In genomic region chr6:44925100-44925739, GRCh38 we compare ENCODE assay signal across 8 cellular contexts.
A peak's percentile ranks its signal among the peaks of the same experiment; 100 is the strongest.
DNase-seq lines count a peak whose midpoint lies in the region; TF ChIP-seq lines count a peak whose summit lies in the region.

No MANE protein-coding gene starts in this region.

- no peaks in the 10 kb centered on the region for H3K9me3 Mint-ChIP-seq in T-helper 1 cell treated with Interleukin-12 subunit alpha and Interleukin-12 subunit beta and Interleukin-4 antibody, amounts not matched to agents 30 μg/mL and 1 μg/mL, for 36 hours

- peaks cover 0 to 7% (median 0%) of the 10 kb centered on the region in 4 donors for H3K4me1 ChIP-seq in transverse colon

- H3K4me3 ChIP-seq in MG63: no peak overlapping the region
- H3K4me3 ChIP-seq in transverse colon: no peak overlapping the region

- intact Hi-C loops in cardiac septum (cut with DNase I): no loop called here
- intact Hi-C loops in transverse colon (cut with DNase I; ENCODE audit: low total_unique reads): no loop called here

- H3K27me3 ChIP-seq in MG63 (no peaks in the 10 kb centered on the region; the same call in 1 of the 2 replicates), transverse colon (no peaks in the 10 kb centered on the region)

- H3K9me3 ChIP-seq in MG63: no peaks in the 10 kb centered on the region
- H3K9me3 ChIP-seq in transverse colon: no peaks in the 10 kb centered on the region

- H3K36me3 ChIP-seq in MG63 (no peaks in the 10 kb centered on the region), transverse colon (no peaks in the 10 kb centered on the region)

- H3K4me3 Mint-ChIP-seq in T-helper 1 cell treated with Interleukin-12 subunit alpha and Interleukin-12 subunit beta and Interleukin-4 antibody, amounts not matched to agents 30 μg/mL and 1 μg/mL, for 36 hours: peak overlapping the region; percentile 12

- DNase-seq in DMS53 treated with DMSO at 0.1 percent for 48 hours (lab: John Stamatoyannopoulos, UW; ENCODE audit: unreplicated experiment) (peak; percentile 46), HPDE6-E6E7 (ENCODE audit: extremely low spot score) (peak; percentile 1), iPS-NIHi7 (ENCODE audit: extremely low spot score) (peak; percentile 18), HCEC 1CT (no peak), cardiac septum (ENCODE audit: low spot score) (no peak), MG63 (no peak), transverse colon (no peak)

- H3K36me3 Mint-ChIP-seq in T-helper 1 cell treated with Interleukin-12 subunit alpha and Interleukin-12 subunit beta and Interleukin-4 antibody, amounts not matched to agents 30 μg/mL and 1 μg/mL, for 36 hours (ENCODE audit: low read depth): peaks cover 2% of the 10 kb centered on the region

- no peak for TF ChIP-seq CTCF in transverse colon (IDR thresholded peaks at IDR 0.05)

- in situ Hi-C loops in transverse colon (cut with MboI; ENCODE audit: low pct_ligation_motif_present in 1 of 4, low pct_unique_long_range_greater_than_20kb in 1 of 4, low sequenced_read_pairs in 3 of 4): no loop called here

- no peak for TF ChIP-seq POLR2A in transverse colon (IDR thresholded peaks at IDR 0.05)

- H3K27ac ChIP-seq in transverse colon: no peak overlapping the region

- H3K27ac Mint-ChIP-seq in T-helper 1 cell treated with Interleukin-12 subunit alpha and Interleukin-12 subunit beta and Interleukin-4 antibody, amounts not matched to agents 30 μg/mL and 1 μg/mL, for 36 hours: peak overlapping the region; percentile 12

- 0 to 10% methylated on average over 1 of the region's 1 CpG for WGBS in transverse colon (ENCODE audit: low coverage in 1 of 2), 2 donors

- H3K4me1 Mint-ChIP-seq in T-helper 1 cell treated with Interleukin-12 subunit alpha and Interleukin-12 subunit beta and Interleukin-4 antibody, amounts not matched to agents 30 μg/mL and 1 μg/mL, for 36 hours (ENCODE audit: low read depth): peaks cover 43% of the 10 kb centered on the region

- no peak for TF ChIP-seq EP300 in transverse colon (IDR thresholded peaks at IDR 0.05; ENCODE audit: low read depth)

- H3K27me3 Mint-ChIP-seq in T-helper 1 cell treated with Interleukin-12 subunit alpha and Interleukin-12 subunit beta and Interleukin-4 antibody, amounts not matched to agents 30 μg/mL and 1 μg/mL, for 36 hours (ENCODE audit: low read depth): no peaks in the 10 kb centered on the region

Comparison
In these comparisons a context has a peak if more than half of its experiments do, and no peak if none do; other contexts are left out.
1. DNase-seq: peak in DMS53 treated with DMSO at 0.1 percent for 48 hours (single experiment), HPDE6-E6E7 (single experiment) and iPS-NIHi7 (single experiment); none in HCEC 1CT (single experiment), cardiac septum (single experiment), MG63 (single experiment) and transverse colon (single experiment).